2 cellular contexts compared by ENCODE assay signal in the genomic region with DNA sequence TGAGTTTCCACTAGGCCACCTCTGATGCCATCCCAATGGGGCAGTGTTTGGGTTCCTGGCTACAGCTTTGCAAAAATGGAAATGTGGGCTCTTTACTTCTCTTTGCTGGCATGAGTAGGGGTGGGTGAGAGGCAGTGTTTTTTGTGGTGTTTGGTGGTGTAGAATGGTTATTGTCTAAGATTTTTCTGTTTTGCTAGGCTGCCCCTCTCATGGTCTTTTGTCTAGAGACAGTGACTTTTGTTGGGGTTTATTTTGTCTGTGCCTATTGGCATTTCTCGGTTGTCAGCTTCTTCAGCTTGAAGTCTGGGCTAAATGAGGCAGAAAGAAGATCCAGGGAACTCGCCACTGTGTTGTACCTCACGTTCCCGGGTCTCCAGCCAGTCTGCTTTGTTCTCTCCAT.
TF ChIP-seq lines count a peak whose summit lies in the region.

No MANE protein-coding gene starts in this region.

TF ChIP-seq in SK-N-SH, 30 proteins besides CTCF, POLR2A, EP300 and RAD21 (continued from another document):
- TF ChIP-seq, protein P1, sequence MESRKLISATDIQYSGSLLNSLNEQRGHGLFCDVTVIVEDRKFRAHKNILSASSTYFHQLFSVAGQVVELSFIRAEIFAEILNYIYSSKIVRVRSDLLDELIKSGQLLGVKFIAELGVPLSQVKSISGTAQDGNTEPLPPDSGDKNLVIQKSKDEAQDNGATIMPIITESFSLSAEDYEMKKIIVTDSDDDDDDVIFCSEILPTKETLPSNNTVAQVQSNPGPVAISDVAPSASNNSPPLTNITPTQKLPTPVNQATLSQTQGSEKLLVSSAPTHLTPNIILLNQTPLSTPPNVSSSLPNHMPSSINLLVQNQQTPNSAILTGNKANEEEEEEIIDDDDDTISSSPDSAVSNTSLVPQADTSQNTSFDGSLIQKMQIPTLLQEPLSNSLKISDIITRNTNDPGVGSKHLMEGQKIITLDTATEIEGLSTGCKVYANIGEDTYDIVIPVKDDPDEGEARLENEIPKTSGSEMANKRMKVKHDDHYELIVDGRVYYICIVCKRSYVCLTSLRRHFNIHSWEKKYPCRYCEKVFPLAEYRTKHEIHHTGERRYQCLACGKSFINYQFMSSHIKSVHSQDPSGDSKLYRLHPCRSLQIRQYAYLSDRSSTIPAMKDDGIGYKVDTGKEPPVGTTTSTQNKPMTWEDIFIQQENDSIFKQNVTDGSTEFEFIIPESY (IDR thresholded peaks at IDR 0.05; ENCODE audit: borderline replicate concordance, low read depth), result no peak
- TF ChIP-seq TCF12 (IDR thresholded peaks at IDR 0.05) (no peak), RCOR1 (IDR thresholded peaks at IDR 0.05; ENCODE audit: low read length) (no peak), GATA2 (CRISPR knock-in tag; IDR thresholded peaks at IDR 0.05) (no peak)
- TF ChIP-seq, protein P2, sequence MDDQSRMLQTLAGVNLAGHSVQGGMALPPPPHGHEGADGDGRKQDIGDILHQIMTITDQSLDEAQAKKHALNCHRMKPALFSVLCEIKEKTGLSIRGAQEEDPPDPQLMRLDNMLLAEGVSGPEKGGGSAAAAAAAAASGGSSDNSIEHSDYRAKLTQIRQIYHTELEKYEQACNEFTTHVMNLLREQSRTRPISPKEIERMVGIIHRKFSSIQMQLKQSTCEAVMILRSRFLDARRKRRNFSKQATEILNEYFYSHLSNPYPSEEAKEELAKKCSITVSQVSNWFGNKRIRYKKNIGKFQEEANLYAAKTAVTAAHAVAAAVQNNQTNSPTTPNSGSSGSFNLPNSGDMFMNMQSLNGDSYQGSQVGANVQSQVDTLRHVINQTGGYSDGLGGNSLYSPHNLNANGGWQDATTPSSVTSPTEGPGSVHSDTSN (IDR thresholded peaks at IDR 0.05), result no peak

TF ChIP-seq in SK-N-SH treated with all-trans-retinoic acid at 6 μM for 48 hours, 23 proteins besides CTCF, POLR2A, EP300 and RAD21 (continued from another document):
- TF ChIP-seq TOX (CRISPR knock-in tag; IDR thresholded peaks at IDR 0.05; ENCODE audit: borderline replicate concordance), result no peak
- TF ChIP-seq, protein P3, sequence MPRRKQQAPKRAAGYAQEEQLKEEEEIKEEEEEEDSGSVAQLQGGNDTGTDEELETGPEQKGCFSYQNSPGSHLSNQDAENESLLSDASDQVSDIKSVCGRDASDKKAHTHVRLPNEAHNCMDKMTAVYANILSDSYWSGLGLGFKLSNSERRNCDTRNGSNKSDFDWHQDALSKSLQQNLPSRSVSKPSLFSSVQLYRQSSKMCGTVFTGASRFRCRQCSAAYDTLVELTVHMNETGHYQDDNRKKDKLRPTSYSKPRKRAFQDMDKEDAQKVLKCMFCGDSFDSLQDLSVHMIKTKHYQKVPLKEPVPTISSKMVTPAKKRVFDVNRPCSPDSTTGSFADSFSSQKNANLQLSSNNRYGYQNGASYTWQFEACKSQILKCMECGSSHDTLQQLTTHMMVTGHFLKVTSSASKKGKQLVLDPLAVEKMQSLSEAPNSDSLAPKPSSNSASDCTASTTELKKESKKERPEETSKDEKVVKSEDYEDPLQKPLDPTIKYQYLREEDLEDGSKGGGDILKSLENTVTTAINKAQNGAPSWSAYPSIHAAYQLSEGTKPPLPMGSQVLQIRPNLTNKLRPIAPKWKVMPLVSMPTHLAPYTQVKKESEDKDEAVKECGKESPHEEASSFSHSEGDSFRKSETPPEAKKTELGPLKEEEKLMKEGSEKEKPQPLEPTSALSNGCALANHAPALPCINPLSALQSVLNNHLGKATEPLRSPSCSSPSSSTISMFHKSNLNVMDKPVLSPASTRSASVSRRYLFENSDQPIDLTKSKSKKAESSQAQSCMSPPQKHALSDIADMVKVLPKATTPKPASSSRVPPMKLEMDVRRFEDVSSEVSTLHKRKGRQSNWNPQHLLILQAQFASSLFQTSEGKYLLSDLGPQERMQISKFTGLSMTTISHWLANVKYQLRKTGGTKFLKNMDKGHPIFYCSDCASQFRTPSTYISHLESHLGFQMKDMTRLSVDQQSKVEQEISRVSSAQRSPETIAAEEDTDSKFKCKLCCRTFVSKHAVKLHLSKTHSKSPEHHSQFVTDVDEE (CRISPR knock-in tag; IDR thresholded peaks at IDR 0.05), result no peak
- TF ChIP-seq GLIS3 (CRISPR knock-in tag; IDR thresholded peaks at IDR 0.05), result no peak
- TF ChIP-seq, protein P4, sequence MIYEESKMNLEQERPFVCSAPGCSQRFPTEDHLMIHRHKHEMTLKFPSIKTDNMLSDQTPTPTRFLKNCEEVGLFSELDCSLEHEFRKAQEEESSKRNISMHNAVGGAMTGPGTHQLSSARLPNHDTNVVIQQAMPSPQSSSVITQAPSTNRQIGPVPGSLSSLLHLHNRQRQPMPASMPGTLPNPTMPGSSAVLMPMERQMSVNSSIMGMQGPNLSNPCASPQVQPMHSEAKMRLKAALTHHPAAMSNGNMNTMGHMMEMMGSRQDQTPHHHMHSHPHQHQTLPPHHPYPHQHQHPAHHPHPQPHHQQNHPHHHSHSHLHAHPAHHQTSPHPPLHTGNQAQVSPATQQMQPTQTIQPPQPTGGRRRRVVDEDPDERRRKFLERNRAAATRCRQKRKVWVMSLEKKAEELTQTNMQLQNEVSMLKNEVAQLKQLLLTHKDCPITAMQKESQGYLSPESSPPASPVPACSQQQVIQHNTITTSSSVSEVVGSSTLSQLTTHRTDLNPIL (CRISPR knock-in tag; IDR thresholded peaks at IDR 0.05; ENCODE audit: low read depth), result no peak
- TF ChIP-seq ARNTL (CRISPR knock-in tag; IDR thresholded peaks at IDR 0.05; ENCODE audit: borderline replicate concordance, low read depth), result no peak
- no peak for TF ChIP-seq ESRRG (CRISPR knock-in tag; IDR thresholded peaks at IDR 0.05)
